Comparison of ENCODE assay signal across 28 cellular contexts in the genomic region with DNA sequence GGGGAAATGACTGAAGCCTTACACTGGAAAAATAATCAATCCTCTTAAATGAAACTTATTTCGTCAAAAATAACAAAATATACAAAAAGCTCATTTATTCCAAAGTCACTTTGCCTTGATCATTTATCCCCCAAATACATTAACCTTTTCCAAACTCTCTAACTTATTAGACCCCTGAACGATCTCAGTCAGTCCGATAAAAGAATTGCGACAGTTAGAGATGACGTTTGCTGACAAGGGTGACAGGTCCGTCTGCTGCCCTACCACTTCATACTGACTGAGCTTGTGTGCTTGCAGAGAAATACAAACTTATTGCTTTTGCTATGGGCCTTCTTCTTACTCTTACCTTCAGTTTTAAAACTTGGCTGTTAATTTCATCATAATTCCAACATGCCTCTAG.
"Had no signal": no experiment of that assay in that cellular context is flagged by ENCODE, and none has a peak within 500 bp of the region (broad histone marks: within the 10 kb centered on the region; RNA-seq: fewer than 3 reads in every experiment).

No MANE protein-coding gene starts in this region.

- H3K4me3 Mint-ChIP-seq: immature natural killer cell, mesothelial cell of epicardium had no signal

- H3K4me1 ChIP-seq: esophagus squamous epithelium, lower lobe of right lung had no signal

- H3K4me3 ChIP-seq: coronary artery, dorsolateral prefrontal cortex, esophagus squamous epithelium, gastrocnemius medialis, hepatocyte, lower lobe of right lung, mucosa of descending colon had no signal

- H3K36me3 ChIP-seq: esophagus squamous epithelium, gastrocnemius medialis, lower lobe of right lung had no signal

- FAIRE-seq: colon, kidney had no signal

- H3K27me3 ChIP-seq: esophagus squamous epithelium, gastrocnemius medialis, hepatocyte had no signal

- ATAC-seq: esophagus mucosa, gastrocnemius medialis, left colon, left lobe of liver, left ventricle myocardium superior, mucosa of descending colon had no signal

- H2AFZ ChIP-seq: hepatocyte had no signal

- H3K27ac ChIP-seq: coronary artery, dorsolateral prefrontal cortex, epithelial cell of prostate, esophagus squamous epithelium, gastrocnemius medialis, hepatocyte, lower lobe of right lung had no signal

- H3K9me3 ChIP-seq: esophagus squamous epithelium, gastrocnemius medialis, lower lobe of right lung, mucosa of descending colon had no signal

- H3K79me2 ChIP-seq: hepatocyte had no signal

- H3K36me3 Mint-ChIP-seq: immature natural killer cell, mesothelial cell of epicardium had no signal

- H3K9me3 Mint-ChIP-seq: immature natural killer cell, mesothelial cell of epicardium had no signal

- H3K4me2 ChIP-seq: hepatocyte had no signal

- DNase-seq: dermis blood vessel endothelial cell; dorsolateral prefrontal cortex; effector CD4-positive, alpha-beta T cell; effector memory CD4-positive, alpha-beta T cell; erythroblast; esophagus squamous epithelium; foreskin fibroblast; foreskin melanocyte; gastrocnemius medialis; glutamatergic neuron; head of caudate nucleus; hypothalamus; immature natural killer cell; islet precursor cell; kidney; kidney glomerular epithelial cell; left colon; left ventricle myocardium superior; lower lobe of right lung; mesenchymal stem cell; mucosa of descending colon had no signal

- H3K27ac Mint-ChIP-seq: immature natural killer cell, mesothelial cell of epicardium had no signal

- H3K4me1 Mint-ChIP-seq: immature natural killer cell had no signal
